Comparison of ENCODE assay signal across 17 cellular contexts in the genomic region with DNA sequence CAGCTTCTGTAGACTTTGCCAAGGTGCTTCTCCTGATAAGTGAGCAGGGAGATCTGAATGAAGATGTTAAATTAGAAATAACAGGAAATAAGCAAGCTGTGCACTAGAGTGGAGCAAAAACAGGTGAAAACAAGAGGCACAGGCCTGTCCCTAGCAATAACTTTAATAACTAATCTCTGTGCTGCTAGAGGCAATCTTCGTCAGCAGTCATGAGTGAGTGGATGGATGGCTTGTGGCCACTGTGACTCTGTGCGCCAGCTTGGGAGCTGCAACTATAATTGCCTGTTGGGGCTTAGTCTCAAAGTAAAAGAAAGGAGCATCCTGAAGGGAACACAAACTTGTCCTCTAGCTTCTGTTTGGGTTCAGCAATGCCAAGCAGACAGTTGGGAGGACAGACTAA.
DNase-seq lines count a peak whose midpoint lies in the region; ATAC-seq and TF ChIP-seq lines count a peak whose summit lies in the region.
"Had no signal": no experiment of that assay in that cellular context is flagged by ENCODE, and none has a peak within 500 bp of the region (broad histone marks: within the 10 kb centered on the region; RNA-seq: fewer than 3 reads in every experiment).

No MANE protein-coding gene starts in this region.

- no peak overlapping the region for H2BK20ac ChIP-seq in H9 (ENCODE audit: low read depth, low read length, poor library complexity, severe bottlenecking)

- no peak overlapping the region for H3K27ac Mint-ChIP-seq in H9
- H3K27ac Mint-ChIP-seq: CD14-positive monocyte; CD4-positive, alpha-beta T cell; CD8-positive, alpha-beta T cell had no signal

- no peaks in the 10 kb centered on the region for H4K20me1 ChIP-seq in H9 (ENCODE audit: control insufficient read depth, insufficient read depth, insufficient read length)
- H4K20me1 ChIP-seq: BLaER1 had no signal

- no peak overlapping the region for H3K4me3 Mint-ChIP-seq in H9
- H3K4me3 Mint-ChIP-seq: CD14-positive monocyte; CD4-positive, alpha-beta T cell; CD8-positive, alpha-beta T cell had no signal

- no CpG with 5 or more reads among the region's 2 CpGs for WGBS in H9 (ENCODE audit: extremely low coverage, insufficient read length, low lambda C conversion rate)

- ATAC-seq in GM19395 (IDR thresholded peaks at IDR 0.05; ENCODE audit: unreplicated experiment) (no peak), HG02973 (IDR thresholded peaks at IDR 0.05; ENCODE audit: unreplicated experiment) (no peak)
- ATAC-seq: CD8-positive, alpha-beta T cell had no signal

- H3T11ph ChIP-seq in H9 (ENCODE audit: low read length): no peak overlapping the region

- no peaks in the 10 kb centered on the region for H3K9me3 ChIP-seq in H9 (ENCODE audit: control insufficient read depth, low read depth, low read length)
- H3K9me3 ChIP-seq: BE2C, BLaER1, Caco-2 had no signal

- no peak overlapping the region for H3K18ac ChIP-seq in H9 (ENCODE audit: insufficient read length, low read depth, low read length)

- no peak for DNase-seq in H9
- peak; percentile 35 for DNase-seq in kidney tubule cell (ENCODE audit: low spot score)
- DNase-seq in renal cortical epithelial cell (ENCODE audit: low read depth): peak; percentile 78
- DNase-seq in glomerular visceral epithelial cell (ENCODE audit: extremely low spot score): no peak
- DNase-seq: 8988T; ACHN; BE2C; Caco-2; Calu3; CD4-positive, alpha-beta T cell; CD8-positive, alpha-beta T cell; DMS79 treated with DMSO at 0.1 percent for 48 hours; GF-D8 had no signal

- H2AK5ac ChIP-seq in H9 (ENCODE audit: insufficient read length, low read length): no peak overlapping the region

- H3K4me1 ChIP-seq in H9 (ENCODE audit: insufficient read depth, low read length): no peaks in the 10 kb centered on the region
- H3K4me1 ChIP-seq: BE2C, BLaER1, Caco-2 had no signal

- H2BK5ac ChIP-seq in H9 (ENCODE audit: insufficient read length, low read length): no peak overlapping the region

- H3K27me3 Mint-ChIP-seq in H9 (ENCODE audit: low read depth): no peaks in the 10 kb centered on the region
- H3K27me3 Mint-ChIP-seq: CD4-positive, alpha-beta T cell had no signal

- no peak overlapping the region for H2BK120ac ChIP-seq in H9 (ENCODE audit: low read depth, low read length, poor library complexity, severe bottlenecking)

- H3K79me1 ChIP-seq in H9 (ENCODE audit: insufficient read depth, low read depth, low read length, poor library complexity, severe bottlenecking): no peaks in the 10 kb centered on the region

- no peaks in the 10 kb centered on the region for H3K27me3 ChIP-seq in H9 (ENCODE audit: insufficient read depth, low read length)
- H3K27me3 ChIP-seq: BE2C, BLaER1 had no signal

- no peaks in the 10 kb centered on the region for H3K23me2 ChIP-seq in H9 (ENCODE audit: insufficient read length, low read depth, low read length, poor library complexity, severe bottlenecking)

- H3K9me3 Mint-ChIP-seq in H9: no peaks in the 10 kb centered on the region
- H3K9me3 Mint-ChIP-seq: CD4-positive, alpha-beta T cell; CD8-positive, alpha-beta T cell had no signal

- no peak overlapping the region for H3K4ac ChIP-seq in H9 (ENCODE audit: low read depth, low read length)

- H3K4me2 ChIP-seq in H9 (ENCODE audit: insufficient read depth, insufficient read length, low read length): no peak overlapping the region
- H3K4me2 ChIP-seq: BLaER1 had no signal

- H3K9ac ChIP-seq in H9 (ENCODE audit: extremely low read depth, insufficient read length, low read length): no peak overlapping the region
- H3K9ac ChIP-seq: BLaER1 had no signal

- H2BK15ac ChIP-seq in H9 (ENCODE audit: low read depth, low read length): no peak overlapping the region

- TF ChIP-seq CTCF in H9 (conservative IDR thresholded peaks at IDR 0.05): no peak

- peak overlapping the region; percentile 69 for H4K8ac ChIP-seq in H9 (replicated peaks; ENCODE audit: insufficient read length, low read depth, low read length)

- no peaks in the 10 kb centered on the region for H3K79me2 ChIP-seq in H9 (ENCODE audit: insufficient read depth, low read length)

- H3K23ac ChIP-seq in H9 (ENCODE audit: insufficient read length, low read depth, low read length): no peak overlapping the region

- H4K5ac ChIP-seq in H9 (ENCODE audit: insufficient read length, low read depth, low read length): no peak overlapping the region

- H4K91ac ChIP-seq in H9 (ENCODE audit: insufficient read length, low read depth, low read length): no peak overlapping the region

- H3K56ac ChIP-seq in H9 (ENCODE audit: insufficient read length, low read depth, low read length): no peak overlapping the region

- H2BK12ac ChIP-seq in H9 (ENCODE audit: insufficient read length, low read depth, low read length): no peak overlapping the region

- 0 out of 2 replicates have a peak overlapping the region, but pooled peaks have one; percentile 27 for H3K14ac ChIP-seq in H9 (ENCODE audit: insufficient read depth, low read length)

- H3K4me1 Mint-ChIP-seq in H9: peaks cover 0 to 6% of the 10 kb centered on the region in 2 experiments; a peak in 2 of 4 replicates
- H3K4me1 Mint-ChIP-seq: CD14-positive monocyte had no signal

- H3K27ac ChIP-seq in H9 (ENCODE audit: insufficient read length, low read depth, low read length): no peak overlapping the region
- H3K27ac ChIP-seq: BLaER1 had no signal

- no peaks in the 10 kb centered on the region for H3K36me3 Mint-ChIP-seq in H9 (ENCODE audit: insufficient read depth in 1 of 3, low read depth in 3 of 3)
- H3K36me3 Mint-ChIP-seq: CD14-positive monocyte; CD8-positive, alpha-beta T cell had no signal

- no peak overlapping the region for H2AFZ ChIP-seq in H9 (ENCODE audit: low read length)

Comparison
In these comparisons a context has a peak if more than half of its experiments do, and no peak if none do; other contexts are left out.
1. DNase-seq: peak in kidney tubule cell (single experiment) and renal cortical epithelial cell (single experiment); none in H9 (single experiment) and glomerular visceral epithelial cell (single experiment).